Comparison of ENCODE assay signal across 1 cellular context in genomic region chr17:83203472-83204221, GRCh38.
TF ChIP-seq lines count a peak whose summit lies in the region.

No MANE protein-coding gene starts in this region.

TF ChIP-seq in GM23338, 12 proteins besides CTCF, POLR2A, EP300 and RAD21 (continued from another document):
- TF ChIP-seq ZNF462 (CRISPR knock-in tag; IDR thresholded peaks at IDR 0.05) (no peak), ZNF114 (CRISPR knock-in tag; IDR thresholded peaks at IDR 0.05) (no peak), POLR2AphosphoS5 (IDR thresholded peaks at IDR 0.05; ENCODE audit: low read depth) (no peak), JUNB (IDR thresholded peaks at IDR 0.05; ENCODE audit: unreplicated experiment) (no peak), STAT1 (IDR thresholded peaks at IDR 0.05; ENCODE audit: unreplicated experiment) (no peak)
